Comparison of ENCODE assay signal across 1 cellular context in the genomic region with DNA sequence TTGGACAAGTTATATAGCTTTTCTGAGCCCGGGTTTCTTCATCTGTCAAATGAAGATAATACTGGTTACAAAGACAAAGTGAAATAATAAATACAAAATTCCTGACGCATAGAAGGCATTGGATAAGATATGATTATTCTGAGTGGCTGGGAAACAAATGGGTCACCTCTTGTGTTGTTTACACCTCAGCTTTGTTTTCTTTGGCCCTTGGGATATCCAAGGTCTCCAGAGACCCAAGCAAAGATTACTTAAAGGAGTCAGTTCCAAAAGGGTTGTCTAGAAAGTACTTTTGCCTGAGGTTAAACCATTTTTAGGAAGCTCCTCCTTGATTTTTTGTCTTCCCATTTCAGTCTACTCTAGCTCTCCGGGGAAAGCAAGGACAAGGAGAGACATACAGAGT.
TF ChIP-seq lines count a peak whose summit lies in the region.

No MANE protein-coding gene starts in this region.

TF ChIP-seq in endothelial cell of umbilical vein, 7 proteins besides CTCF, POLR2A, EP300 and RAD21:
- no peak for TF ChIP-seq EZH2 (IDR thresholded peaks at IDR 0.05; ENCODE audit: borderline replicate concordance, low read depth, low read length, severe bottlenecking)
- no peak for TF ChIP-seq JUN (IDR thresholded peaks at IDR 0.05; ENCODE audit: borderline replicate concordance, insufficient read depth, insufficient read length, low read depth)
- TF ChIP-seq, protein P1, sequence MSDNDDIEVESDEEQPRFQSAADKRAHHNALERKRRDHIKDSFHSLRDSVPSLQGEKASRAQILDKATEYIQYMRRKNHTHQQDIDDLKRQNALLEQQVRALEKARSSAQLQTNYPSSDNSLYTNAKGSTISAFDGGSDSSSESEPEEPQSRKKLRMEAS (IDR thresholded peaks at IDR 0.05; ENCODE audit: insufficient read depth, insufficient read length) = no peak
- TF ChIP-seq GATA2 (IDR thresholded peaks at IDR 0.05; ENCODE audit: insufficient read depth, insufficient read length, low read depth, low read length) = no peak
- TF ChIP-seq POLR2AphosphoS5 (IDR thresholded peaks at IDR 0.05; ENCODE audit: insufficient read depth, low read depth, low read length) = no peak
- TF ChIP-seq MYC (IDR thresholded peaks at IDR 0.05; ENCODE audit: low read depth, low read length) = no peak
- no peak for TF ChIP-seq FOS (IDR thresholded peaks at IDR 0.05; ENCODE audit: borderline replicate concordance, insufficient read depth, low read length)
